In the genomic region with DNA sequence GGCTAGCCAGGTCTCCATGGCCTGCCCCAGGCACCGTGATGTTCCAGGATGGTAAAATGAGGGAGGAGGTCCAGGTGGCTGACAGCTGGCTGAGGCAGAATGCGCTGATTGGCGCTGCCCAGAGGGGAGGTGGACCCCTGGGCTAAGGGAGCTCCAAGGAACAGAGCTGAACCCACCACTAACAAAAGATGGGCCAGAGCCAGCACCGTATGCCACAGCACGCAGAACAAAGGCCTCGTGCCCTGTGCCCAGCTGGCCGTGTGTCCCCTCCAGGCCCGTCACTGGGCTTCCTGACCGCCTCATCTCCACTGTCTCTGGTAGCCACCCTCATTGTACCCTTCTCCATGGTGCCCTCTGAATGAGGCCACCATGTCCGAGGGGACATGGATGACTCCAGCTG, we compare ENCODE assay signal across 29 cellular contexts. TPM values are rescaled to one million over a fixed set of nuclear protein-coding genes. Genes with fewer than 3 reads are reported as not detected.
DNase-seq lines count a peak whose midpoint lies in the region; ATAC-seq and TF ChIP-seq lines count a peak whose summit lies in the region.
"Had no signal": no experiment of that assay in that cellular context is flagged by ENCODE, and none has a peak within 500 bp of the region (broad histone marks: within the 10 kb centered on the region; RNA-seq: fewer than 3 reads in every experiment).

No MANE protein-coding gene starts in this region.

- no peak overlapping the region for H3K4me3 ChIP-seq in mucosa of descending colon
- H3K4me3 ChIP-seq: gastrocnemius medialis, GM23338, SJSA1, tibial nerve had no signal

- TF ChIP-seq CTCF in chondrocyte (IDR thresholded peaks at IDR 0.05) (no peak), mucosa of descending colon (IDR thresholded peaks at IDR 0.05) (no peak)

- ATAC-seq in mucosa of descending colon (no peak), GM18870 (IDR thresholded peaks at IDR 0.05; ENCODE audit: unreplicated experiment) (no peak)
- no peak for ATAC-seq in stimulated activated naive CD8-positive, alpha-beta T cell treated with anti-CD3 and anti-CD28 coated beads, Interleukin-15, amount 100 ng/mL, for 72 hours
- ATAC-seq: activated CD8-positive, alpha-beta T cell treated with anti-CD3 and anti-CD28 coated beads, Interleukin-2, amount 10 ng/mL, durations not matched to agents 7 days and 5 days; gastrocnemius medialis; GM23338 had no signal

- H3K4me1 Mint-ChIP-seq in chondrocyte (ENCODE audit: low read depth), result no peaks in the 10 kb centered on the region
- no peaks in the 10 kb centered on the region for H3K4me1 Mint-ChIP-seq in activated T-helper 1 cell treated with anti-CD3 and anti-CD28 coated beads, Interleukin-12 subunit alpha, Interleukin-12 subunit beta, Interleukin-2, Interleukin-4 antibody, amounts not matched to agents 30 ng/mL and 10 ng/mL and 1 ng/mL, durations not matched to agents 14 hours and 24 hours and 36 hours (ENCODE audit: low read depth)
- peaks cover 10% of the 10 kb centered on the region for H3K4me1 Mint-ChIP-seq in stimulated activated naive CD8-positive, alpha-beta T cell treated with anti-CD3 and anti-CD28 coated beads, Interleukin-15, amount 100 ng/mL, for 72 hours
- H3K4me1 Mint-ChIP-seq: memory B cell had no signal

- intact Hi-C loops in mucosa of descending colon (cut with DNase I, micrococcal nuclease), result no loop called here
- intact Hi-C loops in activated T-helper 1 cell treated with anti-CD3 and anti-CD28 coated beads, Interleukin-12 subunit alpha, Interleukin-12 subunit beta, Interleukin-2, Interleukin-4 antibody, amounts not matched to agents 30 ng/mL and 10 ng/mL and 1 ng/mL, durations not matched to agents 14 hours and 24 hours and 36 hours (cut with micrococcal nuclease), result no loop called here

- H3K27ac Mint-ChIP-seq in chondrocyte (ENCODE audit: unreplicated experiment), result no peak overlapping the region
- no peak overlapping the region for H3K27ac Mint-ChIP-seq in activated T-helper 1 cell treated with anti-CD3 and anti-CD28 coated beads, Interleukin-12 subunit alpha, Interleukin-12 subunit beta, Interleukin-2, Interleukin-4 antibody, amounts not matched to agents 30 ng/mL and 10 ng/mL and 1 ng/mL, durations not matched to agents 14 hours and 24 hours and 36 hours
- no peak overlapping the region for H3K27ac Mint-ChIP-seq in stimulated activated naive CD8-positive, alpha-beta T cell treated with anti-CD3 and anti-CD28 coated beads, Interleukin-15, amount 100 ng/mL, for 72 hours
- H3K27ac Mint-ChIP-seq: activated CD8-positive, alpha-beta T cell treated with anti-CD3 and anti-CD28 coated beads, Interleukin-2, amount 10 ng/mL, durations not matched to agents 7 days and 5 days; GM23338; HFFc6; memory B cell had no signal

- no peaks in the 10 kb centered on the region for H3K9me3 ChIP-seq in mucosa of descending colon
- H3K9me3 ChIP-seq: gastrocnemius medialis, SJSA1, tibial nerve had no signal

- no peaks in the 10 kb centered on the region for H3K36me3 ChIP-seq in mucosa of descending colon (ENCODE audit: low read depth)
- H3K36me3 ChIP-seq: brain microvascular endothelial cell, gastrocnemius medialis, SJSA1, tibial nerve had no signal

- H3K4me1 ChIP-seq in mucosa of descending colon (ENCODE audit: low read depth), result no peaks in the 10 kb centered on the region
- H3K4me1 ChIP-seq: gastrocnemius medialis, tibial nerve had no signal

- H3K9me3 Mint-ChIP-seq in chondrocyte (ENCODE audit: low read depth), result no peaks in the 10 kb centered on the region
- no peaks in the 10 kb centered on the region for H3K9me3 Mint-ChIP-seq in activated T-helper 1 cell treated with anti-CD3 and anti-CD28 coated beads, Interleukin-12 subunit alpha, Interleukin-12 subunit beta, Interleukin-2, Interleukin-4 antibody, amounts not matched to agents 30 ng/mL and 10 ng/mL and 1 ng/mL, durations not matched to agents 14 hours and 24 hours and 36 hours
- H3K9me3 Mint-ChIP-seq in stimulated activated naive CD8-positive, alpha-beta T cell treated with anti-CD3 and anti-CD28 coated beads, Interleukin-15, amount 100 ng/mL, for 72 hours, result no peaks in the 10 kb centered on the region
- H3K9me3 Mint-ChIP-seq: GM23338, HFFc6, memory B cell, neural crest cell had no signal

- DNase-seq in activated gamma-delta T cell treated with Interleukin-2 at 50 U/mL for 16 hours, result peak; percentile 2
- no peak for DNase-seq in activated gamma-delta T cell (lab: John Stamatoyannopoulos, UW)
- peak; percentile 59 for DNase-seq in chondrocyte (ENCODE audit: low spot score)
- DNase-seq in mucosa of descending colon, result peak in 2 of 3 donors; percentile 14 to 28
- DNase-seq in ureter (ENCODE audit: low spot score), result peak; percentile 35
- no peak for DNase-seq in activated T-helper 1 cell treated with anti-CD3 and anti-CD28 coated beads, Interleukin-12 subunit alpha, Interleukin-12 subunit beta, Interleukin-2, Interleukin-4 antibody, amounts not matched to agents 30 ng/mL and 10 ng/mL and 1 ng/mL, durations not matched to agents 14 hours and 24 hours and 36 hours (ENCODE audit: low spot score)
- no peak for DNase-seq in stimulated activated naive CD8-positive, alpha-beta T cell treated with anti-CD3 and anti-CD28 coated beads, Interleukin-15, amount 100 ng/mL, for 72 hours
- DNase-seq: activated CD4-positive, alpha-beta T cell treated with anti-CD3 and anti-CD28 coated beads for 4 hours; activated CD8-positive, alpha-beta T cell treated with anti-CD3 and anti-CD28 coated beads, Interleukin-2, amount 10 ng/mL, durations not matched to agents 7 days and 5 days; activated naive CD4-positive, alpha-beta T cell treated with anti-CD3 and anti-CD28 coated beads, Interleukin-2, amount 50 U/mL, for 16 hours; activated T-cell treated with anti-CD3 and anti-CD28 coated beads, Interleukin-2, amount 50 U/mL, for 1 hour; brain microvascular endothelial cell; DMS79 treated with DMSO at 0.1 percent for 48 hours; GDM1; HFFc6; NCI-H1436; NCI-H446 treated with DMSO at 0.1 percent for 48 hours; NCI-H82; stimulated activated CD4-positive, alpha-beta T cell treated with anti-CD3 and anti-CD28 coated beads, Interleukin-4, amount 100 ng/mL, for 1 hour; T1000 had no signal

- no peak overlapping the region for H3K4me3 Mint-ChIP-seq in chondrocyte (ENCODE audit: unreplicated experiment)
- H3K4me3 Mint-ChIP-seq in activated T-helper 1 cell treated with anti-CD3 and anti-CD28 coated beads, Interleukin-12 subunit alpha, Interleukin-12 subunit beta, Interleukin-2, Interleukin-4 antibody, amounts not matched to agents 30 ng/mL and 10 ng/mL and 1 ng/mL, durations not matched to agents 14 hours and 24 hours and 36 hours, result no peak overlapping the region
- H3K4me3 Mint-ChIP-seq in stimulated activated naive CD8-positive, alpha-beta T cell treated with anti-CD3 and anti-CD28 coated beads, Interleukin-15, amount 100 ng/mL, for 72 hours, result no peak overlapping the region
- H3K4me3 Mint-ChIP-seq: activated CD8-positive, alpha-beta T cell treated with anti-CD3 and anti-CD28 coated beads, Interleukin-2, amount 10 ng/mL, durations not matched to agents 7 days and 5 days; GM23338; HFFc6; memory B cell; neural crest cell had no signal

- peaks cover 4% of the 10 kb centered on the region for H3K27me3 Mint-ChIP-seq in chondrocyte (ENCODE audit: low read depth)
- H3K27me3 Mint-ChIP-seq in activated T-helper 1 cell treated with anti-CD3 and anti-CD28 coated beads, Interleukin-12 subunit alpha, Interleukin-12 subunit beta, Interleukin-2, Interleukin-4 antibody, amounts not matched to agents 30 ng/mL and 10 ng/mL and 1 ng/mL, durations not matched to agents 14 hours and 24 hours and 36 hours (ENCODE audit: insufficient read depth), result no peaks in the 10 kb centered on the region
- peaks cover 32% of the 10 kb centered on the region for H3K27me3 Mint-ChIP-seq in stimulated activated naive CD8-positive, alpha-beta T cell treated with anti-CD3 and anti-CD28 coated beads, Interleukin-15, amount 100 ng/mL, for 72 hours

- no peaks in the 10 kb centered on the region for H3K36me3 Mint-ChIP-seq in chondrocyte (ENCODE audit: low read depth)
- no peaks in the 10 kb centered on the region for H3K36me3 Mint-ChIP-seq in activated T-helper 1 cell treated with anti-CD3 and anti-CD28 coated beads, Interleukin-12 subunit alpha, Interleukin-12 subunit beta, Interleukin-2, Interleukin-4 antibody, amounts not matched to agents 30 ng/mL and 10 ng/mL and 1 ng/mL, durations not matched to agents 14 hours and 24 hours and 36 hours (ENCODE audit: low read depth)
- H3K36me3 Mint-ChIP-seq: memory B cell had no signal

RNA-seq across cellular contexts. Expression of gene PRODH, which starts 19.6 kb away (rescaled TPM):
- total RNA-seq in chondrocyte (3.5 to 5.9 TPM (median 5.6 TPM) in 3 replicates), mucosa of descending colon (1 to 10 TPM; 4.9 to 7.5 (median 5.3) TPM), ureter (12.4 TPM)
- total RNA-seq in activated T-helper 1 cell treated with anti-CD3 and anti-CD28 coated beads, Interleukin-12 subunit alpha, Interleukin-12 subunit beta, Interleukin-2, Interleukin-4 antibody, amounts not matched to agents 30 ng/mL and 10 ng/mL and 1 ng/mL, durations not matched to agents 14 hours and 24 hours and 36 hours, result 1.0 and 1.2 TPM in 2 replicates
- total RNA-seq: activated CD8-positive, alpha-beta T cell treated with anti-CD3 and anti-CD28 coated beads, Interleukin-2, amount 10 ng/mL, durations not matched to agents 7 days and 5 days; fibroblast of lung; HFFc6; LHCN-M2; SJSA1 had no signal

RNA-seq across cellular contexts. Expression of gene DGCR6, which starts 49.6 kb away (rescaled TPM):
- total RNA-seq in chondrocyte (5.1 to 7.1 TPM (median 5.4 TPM) in 3 replicates), mucosa of descending colon (1 to 10 TPM in 1 of 3 donors, under 1 TPM in 2; 0.39 to 1.7 (median 0.55) TPM), ureter (1.7 TPM)
- total RNA-seq in activated T-helper 1 cell treated with anti-CD3 and anti-CD28 coated beads, Interleukin-12 subunit alpha, Interleukin-12 subunit beta, Interleukin-2, Interleukin-4 antibody, amounts not matched to agents 30 ng/mL and 10 ng/mL and 1 ng/mL, durations not matched to agents 14 hours and 24 hours and 36 hours, result 0.71 and 1.1 TPM in 2 replicates

Comparison
In these comparisons a context has a peak if more than half of its experiments do, and no peak if none do; other contexts are left out.
1. DNase-seq: peak in activated gamma-delta T cell treated with Interleukin-2 at 50 U/mL for 16 hours (single experiment), chondrocyte (single experiment), mucosa of descending colon (2 of 3) and ureter (single experiment); none in activated gamma-delta T cell (single experiment), activated T-helper 1 cell treated with anti-CD3 and anti-CD28 coated beads, Interleukin-12 subunit alpha, Interleukin-12 subunit beta, Interleukin-2, Interleukin-4 antibody, amounts not matched to agents 30 ng/mL and 10 ng/mL and 1 ng/mL, durations not matched to agents 14 hours and 24 hours and 36 hours (single experiment) and stimulated activated naive CD8-positive, alpha-beta T cell treated with anti-CD3 and anti-CD28 coated beads, Interleukin-15, amount 100 ng/mL, for 72 hours (0 of 2).